Comparison of ENCODE assay signal across 13 cellular contexts in genomic region chr11:117822522-117823033, GRCh38. TPM values are rescaled to one million over a fixed set of nuclear protein-coding genes. Genes with fewer than 3 reads are reported as not detected.
DNase-seq lines count a peak whose midpoint lies in the region; TF ChIP-seq lines count a peak whose summit lies in the region.
"Had no signal": no experiment of that assay in that cellular context is flagged by ENCODE, and none has a peak within 500 bp of the region (broad histone marks: within the 10 kb centered on the region; RNA-seq: fewer than 3 reads in every experiment).

No MANE protein-coding gene starts in this region.

- H3K4me1 Mint-ChIP-seq in activated naive CD4-positive, alpha-beta T cell treated with anti-CD3 and anti-CD28 coated beads, Interleukin-2, amount 50 U/mL, for 24 hours, result peaks cover 63% of the 10 kb centered on the region
- H3K4me1 Mint-ChIP-seq in activated T-helper 1 cell treated with anti-CD3 and anti-CD28 coated beads, Interleukin-12 subunit alpha, Interleukin-12 subunit beta, Interleukin-2, Interleukin-4 antibody, amounts not matched to agents 30 ng/mL and 10 ng/mL and 1 ng/mL, durations not matched to agents 14 hours and 24 hours and 36 hours (ENCODE audit: low read depth), result peaks cover 71% of the 10 kb centered on the region
- H3K4me1 Mint-ChIP-seq in type B pancreatic cell (ENCODE audit: unreplicated experiment), result peaks cover 16% of the 10 kb centered on the region
- peaks cover 44 to 56% of the 10 kb centered on the region in 2 experiments for H3K4me1 Mint-ChIP-seq in H9

- peaks cover 65% of the 10 kb centered on the region for H3K4me1 ChIP-seq in mesenchymal stem cell (ENCODE audit: control insufficient read depth, insufficient read depth, low read depth, low read length)
- no peaks in the 10 kb centered on the region; the same call in 1 of the 2 replicates for H3K4me1 ChIP-seq in H9 (ENCODE audit: insufficient read depth, low read length)

- no peak overlapping the region for H2BK120ac ChIP-seq in mesenchymal stem cell (ENCODE audit: low read depth, low read length)
- H2BK120ac ChIP-seq in H9 (ENCODE audit: low read depth, low read length, poor library complexity, severe bottlenecking), result no peak overlapping the region

- no peak overlapping the region for H3K18ac ChIP-seq in mesenchymal stem cell (ENCODE audit: low read depth in 1 of 2, low read length in 2 of 2)
- no peak overlapping the region for H3K18ac ChIP-seq in H9 (ENCODE audit: insufficient read length, low read depth, low read length)

- no peak overlapping the region for H3K56ac ChIP-seq in H9 (ENCODE audit: insufficient read length, low read depth, low read length)

- no peaks in the 10 kb centered on the region for H3K27me3 Mint-ChIP-seq in activated naive CD4-positive, alpha-beta T cell treated with anti-CD3 and anti-CD28 coated beads, Interleukin-2, amount 50 U/mL, for 24 hours
- H3K27me3 Mint-ChIP-seq in activated T-helper 1 cell treated with anti-CD3 and anti-CD28 coated beads, Interleukin-12 subunit alpha, Interleukin-12 subunit beta, Interleukin-2, Interleukin-4 antibody, amounts not matched to agents 30 ng/mL and 10 ng/mL and 1 ng/mL, durations not matched to agents 14 hours and 24 hours and 36 hours (ENCODE audit: insufficient read depth), result no peaks in the 10 kb centered on the region
- H3K27me3 Mint-ChIP-seq in type B pancreatic cell (peaks cover 16% of the 10 kb centered on the region), H9 (ENCODE audit: low read depth) (peaks cover 9% of the 10 kb centered on the region)
- H3K27me3 Mint-ChIP-seq: activated CD4-positive, alpha-beta memory T cell treated with anti-CD3 and anti-CD28 coated beads for 36 hours had no signal

- H4K91ac ChIP-seq in mesenchymal stem cell (ENCODE audit: low read length), result no peak overlapping the region
- H4K91ac ChIP-seq in H9 (ENCODE audit: insufficient read length, low read depth, low read length), result no peak overlapping the region

- no peaks in the 10 kb centered on the region for H3K79me2 ChIP-seq in H9 (ENCODE audit: insufficient read depth, low read length)

- H4K5ac ChIP-seq in H9 (ENCODE audit: insufficient read length, low read depth, low read length), result no peak overlapping the region

- H3K27ac ChIP-seq in mesenchymal stem cell (ENCODE audit: low read length, poor library complexity, severe bottlenecking) (peak overlapping the region; percentile 94), H9 (ENCODE audit: insufficient read length, low read depth, low read length) (no peak overlapping the region)

- H2AK5ac ChIP-seq in mesenchymal stem cell (ENCODE audit: low read length, severe bottlenecking) (peak overlapping the region; percentile 55), H9 (ENCODE audit: insufficient read length, low read length) (no peak overlapping the region)

- H2AFZ ChIP-seq in mesenchymal stem cell (ENCODE audit: low read depth, low read length) (no peak overlapping the region), H9 (ENCODE audit: low read length) (no peak overlapping the region)

- H3K4ac ChIP-seq in mesenchymal stem cell (ENCODE audit: low read depth in 1 of 2, low read length in 2 of 2) (no peak overlapping the region), H9 (ENCODE audit: low read depth, low read length) (no peak overlapping the region)

- no peaks in the 10 kb centered on the region for H3K9me3 Mint-ChIP-seq in activated naive CD4-positive, alpha-beta T cell treated with anti-CD3 and anti-CD28 coated beads, Interleukin-2, amount 50 U/mL, for 24 hours
- H3K9me3 Mint-ChIP-seq in activated T-helper 1 cell treated with anti-CD3 and anti-CD28 coated beads, Interleukin-12 subunit alpha, Interleukin-12 subunit beta, Interleukin-2, Interleukin-4 antibody, amounts not matched to agents 30 ng/mL and 10 ng/mL and 1 ng/mL, durations not matched to agents 14 hours and 24 hours and 36 hours, result no peaks in the 10 kb centered on the region
- H3K9me3 Mint-ChIP-seq in type B pancreatic cell (no peaks in the 10 kb centered on the region), H9 (no peaks in the 10 kb centered on the region; a peak in 1 of 5 replicates)
- H3K9me3 Mint-ChIP-seq: activated CD4-positive, alpha-beta memory T cell treated with anti-CD3 and anti-CD28 coated beads for 36 hours had no signal

- H2BK15ac ChIP-seq in mesenchymal stem cell (ENCODE audit: low read depth, poor library complexity, severe bottlenecking), result no peak overlapping the region
- no peak overlapping the region for H2BK15ac ChIP-seq in H9 (ENCODE audit: low read depth, low read length)

- H3K27ac Mint-ChIP-seq in activated naive CD4-positive, alpha-beta T cell treated with anti-CD3 and anti-CD28 coated beads, Interleukin-2, amount 50 U/mL, for 24 hours, result peak overlapping the region; percentile 65
- peak overlapping the region; percentile 70 for H3K27ac Mint-ChIP-seq in activated T-helper 1 cell treated with anti-CD3 and anti-CD28 coated beads, Interleukin-12 subunit alpha, Interleukin-12 subunit beta, Interleukin-2, Interleukin-4 antibody, amounts not matched to agents 30 ng/mL and 10 ng/mL and 1 ng/mL, durations not matched to agents 14 hours and 24 hours and 36 hours
- peak overlapping the region; percentile 9 for H3K27ac Mint-ChIP-seq in type B pancreatic cell
- H3K27ac Mint-ChIP-seq in H9, result no peak overlapping the region

- WGBS in mesenchymal stem cell, result 92% methylated on average over 17 of the region's 17 CpGs
- WGBS in H9 (ENCODE audit: extremely low coverage, insufficient read length, low lambda C conversion rate), result no CpG with 5 or more reads among the region's 17 CpGs

- H3K4me3 Mint-ChIP-seq in activated naive CD4-positive, alpha-beta T cell treated with anti-CD3 and anti-CD28 coated beads, Interleukin-2, amount 50 U/mL, for 24 hours, result no peak overlapping the region
- H3K4me3 Mint-ChIP-seq in activated T-helper 1 cell treated with anti-CD3 and anti-CD28 coated beads, Interleukin-12 subunit alpha, Interleukin-12 subunit beta, Interleukin-2, Interleukin-4 antibody, amounts not matched to agents 30 ng/mL and 10 ng/mL and 1 ng/mL, durations not matched to agents 14 hours and 24 hours and 36 hours, result no peak overlapping the region
- H3K4me3 Mint-ChIP-seq in type B pancreatic cell (no peak overlapping the region), H9 (no peak overlapping the region)
- H3K4me3 Mint-ChIP-seq: activated CD4-positive, alpha-beta memory T cell treated with anti-CD3 and anti-CD28 coated beads for 36 hours had no signal

- H4K8ac ChIP-seq in mesenchymal stem cell (ENCODE audit: low read length) (no peak overlapping the region), H9 (replicated peaks; ENCODE audit: insufficient read length, low read depth, low read length) (no peak overlapping the region)

- H3K9ac ChIP-seq in mesenchymal stem cell (ENCODE audit: low read length) (no peak overlapping the region), H9 (ENCODE audit: extremely low read depth, insufficient read length, low read length) (no peak overlapping the region)

- H3K79me1 ChIP-seq in mesenchymal stem cell (replicated peaks; ENCODE audit: low read length, poor library complexity, severe bottlenecking) (no peaks in the 10 kb centered on the region), H9 (ENCODE audit: insufficient read depth, low read depth, low read length, poor library complexity, severe bottlenecking) (no peaks in the 10 kb centered on the region)

- H2BK5ac ChIP-seq in mesenchymal stem cell (ENCODE audit: low read depth, low read length, poor library complexity, severe bottlenecking), result peak overlapping the region; percentile 54
- no peak overlapping the region for H2BK5ac ChIP-seq in H9 (ENCODE audit: insufficient read length, low read length)

- H2BK12ac ChIP-seq in mesenchymal stem cell (ENCODE audit: low read length in 2 of 2), result no peak overlapping the region
- H2BK12ac ChIP-seq in H9 (ENCODE audit: insufficient read length, low read depth, low read length), result no peak overlapping the region

- H3K4me2 ChIP-seq in mesenchymal stem cell (ENCODE audit: low read length, poor library complexity, severe bottlenecking) (peak overlapping the region; percentile 30), H9 (ENCODE audit: insufficient read depth, insufficient read length, low read length) (no peak overlapping the region)

- H4K20me1 ChIP-seq in H9 (ENCODE audit: control insufficient read depth, insufficient read depth, insufficient read length), result no peaks in the 10 kb centered on the region

- H3K23ac ChIP-seq in mesenchymal stem cell (ENCODE audit: low read length in 2 of 2) (no peak overlapping the region), H9 (ENCODE audit: insufficient read length, low read depth, low read length) (no peak overlapping the region)

- DNase-seq in activated naive CD4-positive, alpha-beta T cell treated with Interleukin-2 at 50 U/mL for 16 hours, result no peak
- no peak for DNase-seq in activated T-helper 1 cell treated with anti-CD3 and anti-CD28 coated beads, Interleukin-12 subunit alpha, Interleukin-12 subunit beta, Interleukin-2, Interleukin-4 antibody, amounts not matched to agents 30 ng/mL and 10 ng/mL and 1 ng/mL, durations not matched to agents 14 hours and 24 hours and 36 hours (ENCODE audit: low spot score)
- DNase-seq in mesenchymal stem cell, result no peak
- no peak for DNase-seq in type B pancreatic cell (ENCODE audit: extremely low spot score, unreplicated experiment)
- no peak for DNase-seq in HT-29 (ENCODE audit: low spot score)
- DNase-seq in SW480 (ENCODE audit: low spot score), result no peak
- no peak for DNase-seq in H9
- DNase-seq: NCI-H748 treated with DMSO at 0.1 percent for 48 hours had no signal

- H3K36me3 ChIP-seq in mesenchymal stem cell (ENCODE audit: control insufficient read depth in 1 of 2, insufficient read depth in 2 of 2, low read depth in 1 of 2, low read length in 2 of 2), result peaks cover 0 to 31% of the 10 kb centered on the region in 2 experiments
- H3K36me3 ChIP-seq: adrenal gland, vagina had no signal

- peaks cover under 1% of the 10 kb centered on the region for H3K23me2 ChIP-seq in H9 (ENCODE audit: insufficient read length, low read depth, low read length, poor library complexity, severe bottlenecking)

- intact Hi-C loops in activated T-helper 1 cell treated with anti-CD3 and anti-CD28 coated beads, Interleukin-12 subunit alpha, Interleukin-12 subunit beta, Interleukin-2, Interleukin-4 antibody, amounts not matched to agents 30 ng/mL and 10 ng/mL and 1 ng/mL, durations not matched to agents 14 hours and 24 hours and 36 hours (cut with micrococcal nuclease), result loop anchor here (1.0 kb wide), 2 partner anchors 125 to 231 kb away; no protein-coding TSS in a partner anchor

- peak overlapping the region in 1 of 2 experiments; percentile 53 for H3K4me3 ChIP-seq in mesenchymal stem cell (ENCODE audit: insufficient read depth in 1 of 2, low read depth in 1 of 2, low read length in 2 of 2)
- H3K4me3 ChIP-seq: adrenal gland, vagina had no signal

- no peak overlapping the region for H3K14ac ChIP-seq in mesenchymal stem cell (ENCODE audit: low read length in 2 of 2)
- H3K14ac ChIP-seq in H9 (ENCODE audit: insufficient read depth, low read length), result no peak overlapping the region

- H3K36me3 Mint-ChIP-seq in activated naive CD4-positive, alpha-beta T cell treated with anti-CD3 and anti-CD28 coated beads, Interleukin-2, amount 50 U/mL, for 24 hours, result no peaks in the 10 kb centered on the region
- H3K36me3 Mint-ChIP-seq in activated T-helper 1 cell treated with anti-CD3 and anti-CD28 coated beads, Interleukin-12 subunit alpha, Interleukin-12 subunit beta, Interleukin-2, Interleukin-4 antibody, amounts not matched to agents 30 ng/mL and 10 ng/mL and 1 ng/mL, durations not matched to agents 14 hours and 24 hours and 36 hours (ENCODE audit: low read depth), result peaks cover 2% of the 10 kb centered on the region
- H3K36me3 Mint-ChIP-seq in type B pancreatic cell (no peaks in the 10 kb centered on the region), H9 (ENCODE audit: insufficient read depth in 1 of 3, low read depth in 3 of 3) (no peaks in the 10 kb centered on the region)
- H3K36me3 Mint-ChIP-seq: activated CD4-positive, alpha-beta memory T cell treated with anti-CD3 and anti-CD28 coated beads for 36 hours had no signal

- H3K9me3 ChIP-seq in mesenchymal stem cell (ENCODE audit: control insufficient read depth, low read length) (no peaks in the 10 kb centered on the region), H9 (ENCODE audit: control insufficient read depth, low read depth, low read length) (no peaks in the 10 kb centered on the region)
- H3K9me3 ChIP-seq: adrenal gland, vagina had no signal

- TF ChIP-seq CTCF in type B pancreatic cell (conservative IDR thresholded peaks at IDR 0.05), result no peak
- TF ChIP-seq CTCF in H9 (conservative IDR thresholded peaks at IDR 0.05), result no peak

- no peak overlapping the region for H3T11ph ChIP-seq in H9 (ENCODE audit: low read length)

- peaks cover 0 to 31% of the 10 kb centered on the region in 2 experiments for H3K27me3 ChIP-seq in mesenchymal stem cell (ENCODE audit: control insufficient read depth in 1 of 2, insufficient read depth in 1 of 2, low read length in 2 of 2)
- H3K27me3 ChIP-seq in H9 (ENCODE audit: insufficient read depth, low read length), result no peaks in the 10 kb centered on the region
- H3K27me3 ChIP-seq: adrenal gland, vagina had no signal

- H2BK20ac ChIP-seq in H9 (ENCODE audit: low read depth, low read length, poor library complexity, severe bottlenecking), result no peak overlapping the region

RNA-seq across cellular contexts. Expression of gene FXYD2, which starts 2.0 kb away (rescaled TPM):
- 3.4 and 3.6 TPM in 2 replicates for total RNA-seq in activated T-helper 1 cell treated with anti-CD3 and anti-CD28 coated beads, Interleukin-12 subunit alpha, Interleukin-12 subunit beta, Interleukin-2, Interleukin-4 antibody, amounts not matched to agents 30 ng/mL and 10 ng/mL and 1 ng/mL, durations not matched to agents 14 hours and 24 hours and 36 hours
- polyA plus RNA-seq in mesenchymal stem cell (2013, experiment 1 of 2), result 1.0 TPM
- polyA plus RNA-seq in mesenchymal stem cell (2013, experiment 2 of 2), result 0.58 TPM
- total RNA-seq in type B pancreatic cell (ENCODE audit: low replicate concordance), result 40.8 and 57.5 TPM in 2 replicates
- total RNA-seq in HT-29 (2014; rRNA removed; shearing (Covaris generic)), result 2.4 and 6.1 TPM in 2 replicates
- 0.70 and 0.79 TPM in 2 replicates for total RNA-seq in H9 (2021)
- total RNA-seq: activated CD4-positive, alpha-beta memory T cell treated with anti-CD3 and anti-CD28 coated beads for 36 hours; HT1080 had no signal

RNA-seq across cellular contexts. Expression of gene DSCAML1, which starts 25.6 kb away (rescaled TPM):
- not detected in 2 replicates for total RNA-seq in activated T-helper 1 cell treated with anti-CD3 and anti-CD28 coated beads, Interleukin-12 subunit alpha, Interleukin-12 subunit beta, Interleukin-2, Interleukin-4 antibody, amounts not matched to agents 30 ng/mL and 10 ng/mL and 1 ng/mL, durations not matched to agents 14 hours and 24 hours and 36 hours
- polyA plus RNA-seq in mesenchymal stem cell (2013, experiment 1 of 2), result not detected
- not detected for polyA plus RNA-seq in mesenchymal stem cell (2013, experiment 2 of 2)
- total RNA-seq in type B pancreatic cell (ENCODE audit: low replicate concordance) (5.8 and 9.8 TPM in 2 replicates), H9 (2021) (0.15 and 0.42 TPM in 2 replicates)
- total RNA-seq in HT-29 (2014; rRNA removed; shearing (Covaris generic)), result 0.31 TPM in 1 of 2 replicates, not detected in the other
- total RNA-seq: HT1080 had no signal

RNA-seq across cellular contexts. Expression of gene FXYD6, which starts 53.9 kb away (rescaled TPM):
- not detected in 2 replicates for total RNA-seq in activated T-helper 1 cell treated with anti-CD3 and anti-CD28 coated beads, Interleukin-12 subunit alpha, Interleukin-12 subunit beta, Interleukin-2, Interleukin-4 antibody, amounts not matched to agents 30 ng/mL and 10 ng/mL and 1 ng/mL, durations not matched to agents 14 hours and 24 hours and 36 hours
- 52.5 TPM for polyA plus RNA-seq in mesenchymal stem cell (2013, experiment 1 of 2)
- 53.1 TPM for polyA plus RNA-seq in mesenchymal stem cell (2013, experiment 2 of 2)
- total RNA-seq in type B pancreatic cell (ENCODE audit: low replicate concordance) (22.9 and 66.6 TPM in 2 replicates), H9 (2021) (16.3 and 18.3 TPM in 2 replicates)
- not detected in 2 replicates for total RNA-seq in HT-29 (2014; rRNA removed; shearing (Covaris generic))

Comparison
In these comparisons a context has a peak if more than half of its experiments do, and no peak if none do; other contexts are left out.
1. H3K27ac Mint-ChIP-seq: peak in activated naive CD4-positive, alpha-beta T cell treated with anti-CD3 and anti-CD28 coated beads, Interleukin-2, amount 50 U/mL, for 24 hours (single experiment), activated T-helper 1 cell treated with anti-CD3 and anti-CD28 coated beads, Interleukin-12 subunit alpha, Interleukin-12 subunit beta, Interleukin-2, Interleukin-4 antibody, amounts not matched to agents 30 ng/mL and 10 ng/mL and 1 ng/mL, durations not matched to agents 14 hours and 24 hours and 36 hours (single experiment) and type B pancreatic cell (single experiment); none in H9 (0 of 3).
2. RNA of gene FXYD6, which starts 53.9 kb away (total RNA-seq): 22.9 to 66.6 TPM in type B pancreatic cell and 16.3 to 18.3 TPM in H9; not detected in activated T-helper 1 cell treated with anti-CD3 and anti-CD28 coated beads, Interleukin-12 subunit alpha, Interleukin-12 subunit beta, Interleukin-2, Interleukin-4 antibody, amounts not matched to agents 30 ng/mL and 10 ng/mL and 1 ng/mL, durations not matched to agents 14 hours and 24 hours and 36 hours and not detected in HT-29; every median in the first group is over 10 times any median in the second.